15 cellular contexts compared by ENCODE assay signal in the genomic region with DNA sequence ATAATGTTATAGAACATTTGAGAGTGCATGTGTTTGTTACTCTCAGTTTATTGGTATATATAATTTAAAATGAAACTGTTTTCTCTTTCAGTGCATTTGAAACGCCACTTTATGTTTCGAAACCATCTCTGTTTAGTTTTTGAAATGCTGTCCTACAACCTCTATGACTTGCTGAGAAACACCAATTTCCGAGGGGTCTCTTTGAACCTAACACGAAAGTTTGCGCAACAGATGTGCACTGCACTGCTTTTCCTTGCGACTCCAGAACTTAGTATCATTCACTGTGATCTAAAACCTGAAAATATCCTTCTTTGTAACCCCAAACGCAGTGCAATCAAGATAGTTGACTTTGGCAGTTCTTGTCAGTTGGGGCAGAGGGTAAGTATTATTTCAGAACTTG.
DNase-seq lines count a peak whose midpoint lies in the region; ATAC-seq, FAIRE-seq and TF ChIP-seq lines count a peak whose summit lies in the region.
"Had no signal": no experiment of that assay in that cellular context is flagged by ENCODE, and none has a peak within 500 bp of the region (broad histone marks: within the 10 kb centered on the region; RNA-seq: fewer than 3 reads in every experiment).

No MANE protein-coding gene starts in this region.

- H3K27me3 ChIP-seq in HepG2 (ENCODE audit: control insufficient read depth in 1 of 2, insufficient read depth in 2 of 2, low read length in 2 of 2): no peaks in the 10 kb centered on the region
- no peaks in the 10 kb centered on the region for H3K27me3 ChIP-seq in right lobe of liver
- no peaks in the 10 kb centered on the region for H3K27me3 ChIP-seq in GM12878 (replicated peaks in 1 of 2; ENCODE audit: control insufficient read depth in 2 of 2, insufficient read depth in 2 of 2, low read length in 1 of 2)

- TF ChIP-seq POLR2A in HepG2 (IDR thresholded peaks at IDR 0.05; ENCODE audit: insufficient read depth in 1 of 2, low read depth in 2 of 2, low read length in 2 of 2): no peak
- no peak for TF ChIP-seq POLR2A in right lobe of liver (IDR thresholded peaks at IDR 0.05)
- no peak for TF ChIP-seq POLR2A in GM12878 (IDR thresholded peaks at IDR 0.05; ENCODE audit: low read depth, low read length)

- H3K4me1 Mint-ChIP-seq in activated T-cell treated with anti-CD3 and anti-CD28 coated beads, Interleukin-2, amount 50 U/mL, for 24 hours (ENCODE audit: low read depth): peaks cover 22% of the 10 kb centered on the region
- H3K4me1 Mint-ChIP-seq in activated T-helper 17 cell treated with anti-CD3 and anti-CD28 coated beads, Interleukin-2, amount 50 U/mL, for 72 hours: peaks cover 4% of the 10 kb centered on the region
- H3K4me1 Mint-ChIP-seq: CD14-positive monocyte had no signal

- peaks cover 8 to 53% of the 10 kb centered on the region in 2 experiments; a peak in 4 of 5 replicates for H3K36me3 ChIP-seq in HepG2 (replicated peaks in 1 of 2; ENCODE audit: control insufficient read depth in 1 of 2, insufficient read depth in 2 of 2, low read length in 2 of 2)
- peaks cover 0 to 27% (median 2%) of the 10 kb centered on the region in 4 donors for H3K36me3 ChIP-seq in right lobe of liver
- peaks cover 3 to 25% of the 10 kb centered on the region in 2 experiments for H3K36me3 ChIP-seq in GM12878 (ENCODE audit: control insufficient read depth in 2 of 2, insufficient read depth in 2 of 2, low read length in 1 of 2)

- H3K9ac ChIP-seq in HepG2 (ENCODE audit: insufficient read depth, low read depth, low read length) (no peak overlapping the region), GM12878 (ENCODE audit: control insufficient read depth, insufficient read depth, low read length) (no peak overlapping the region)

- in situ Hi-C loops in HepG2 (cut with HindIII; ENCODE audit: extremely low pct_ligation_motif_present, low pct_unique_long_range_greater_than_20kb) (no loop called here), GM12878 (cut with MboI) (no loop called here)

- no peaks in the 10 kb centered on the region for H3K27me3 Mint-ChIP-seq in activated T-cell treated with anti-CD3 and anti-CD28 coated beads, Interleukin-2, amount 50 U/mL, for 24 hours
- no peaks in the 10 kb centered on the region for H3K27me3 Mint-ChIP-seq in activated T-helper 17 cell treated with anti-CD3 and anti-CD28 coated beads, Interleukin-2, amount 50 U/mL, for 72 hours
- H3K27me3 Mint-ChIP-seq: CD8-positive, alpha-beta memory T cell had no signal

- intact Hi-C loops in HepG2 (cut with micrococcal nuclease; ENCODE audit: unreplicated experiment): no loop called here
- intact Hi-C loops in right lobe of liver (cut with DNase I): no loop called here
- intact Hi-C loops in GM12878 (cut with micrococcal nuclease; ENCODE audit: unreplicated experiment): loop anchor here (10.0 kb wide), 1 partner anchor 325 kb away; no protein-coding TSS in a partner anchor

- TF ChIP-seq CTCF in HepG2 (CRISPR knock-in tag; IDR thresholded peaks at IDR 0.05) (no peak), right lobe of liver (IDR thresholded peaks at IDR 0.05) (no peak), GM12878 (IDR thresholded peaks at IDR 0.05 in 2 of 3, conservative IDR thresholded peaks at IDR 0.05 in 1 of 3; ENCODE audit: control insufficient read depth in 2 of 3, extremely low read depth in 1 of 3, insufficient read depth in 1 of 3, low read depth in 3 of 3, low read length in 3 of 3) (no peak)

- no peak for ATAC-seq in HepG2
- no peak for ATAC-seq in right lobe of liver
- ATAC-seq in GM12878: no peak
- ATAC-seq in HG03571 (IDR thresholded peaks at IDR 0.05; ENCODE audit: unreplicated experiment): no peak
- no peak for ATAC-seq in activated T-helper 17 cell treated with anti-CD3 and anti-CD28 coated beads, Interleukin-2, amount 50 U/mL, for 72 hours (replicated peaks)

- H2AFZ ChIP-seq in HepG2 (ENCODE audit: low read length): no peak overlapping the region
- no peak overlapping the region for H2AFZ ChIP-seq in GM12878 (ENCODE audit: control insufficient read depth, low read depth, low read length)

- H3K27ac Mint-ChIP-seq in activated T-cell treated with anti-CD3 and anti-CD28 coated beads, Interleukin-2, amount 50 U/mL, for 24 hours: peak overlapping the region; percentile 52
- no peak overlapping the region for H3K27ac Mint-ChIP-seq in activated T-helper 17 cell treated with anti-CD3 and anti-CD28 coated beads, Interleukin-2, amount 50 U/mL, for 72 hours

- RAD21 ChIA-PET in GM12878 (lab: Charles Lee; ENCODE audit: unreplicated experiment): no interaction called here

- TF ChIP-seq RAD21 in HepG2 (CRISPR knock-in tag; IDR thresholded peaks at IDR 0.05) (no peak), GM12878 (IDR thresholded peaks at IDR 0.05; ENCODE audit: insufficient read depth, low read depth, low read length) (no peak)

- no peak overlapping the region for H3K4me2 ChIP-seq in HepG2 (ENCODE audit: low read depth, low read length)
- no peak overlapping the region for H3K4me2 ChIP-seq in GM12878 (ENCODE audit: control insufficient read depth, insufficient read depth)

- BruUV-seq in HepG2 (replicated peaks; lab: Mats Ljungman, UMichigan): no TSS peak
- BruUV-seq in GM12878 (replicated peaks; lab: Mats Ljungman, UMichigan): TSS peak; percentile 30

- H3K27ac ChIP-seq in HepG2 (ENCODE audit: extremely low read length, insufficient read depth, low read length): no peak overlapping the region
- H3K27ac ChIP-seq in right lobe of liver: no peak overlapping the region
- no peak overlapping the region for H3K27ac ChIP-seq in GM12878 (ENCODE audit: control insufficient read depth, insufficient read depth)
- H3K27ac ChIP-seq: 22Rv1 had no signal

- no peaks in the 10 kb centered on the region for H3K79me2 ChIP-seq in HepG2 (ENCODE audit: insufficient read depth, low read length)
- H3K79me2 ChIP-seq in GM12878 (ENCODE audit: control insufficient read depth, insufficient read depth, low read length): no peaks in the 10 kb centered on the region

- no peak overlapping the region for H3K4me3 Mint-ChIP-seq in activated T-cell treated with anti-CD3 and anti-CD28 coated beads, Interleukin-2, amount 50 U/mL, for 24 hours
- H3K4me3 Mint-ChIP-seq in activated T-helper 17 cell treated with anti-CD3 and anti-CD28 coated beads, Interleukin-2, amount 50 U/mL, for 72 hours: no peak overlapping the region
- H3K4me3 Mint-ChIP-seq: CD14-positive monocyte; CD8-positive, alpha-beta memory T cell had no signal

- no peak for DNase-seq in activated T-cell treated with anti-CD3 and anti-CD28 coated beads, Interleukin-2, amount 50 U/mL, for 24 hours
- DNase-seq in activated T-cell treated with anti-CD3 and anti-CD28 coated beads, Interleukin-2, amount 50 U/mL, for 48 hours: no peak
- DNase-seq in HepG2 (ENCODE audit: low spot score): no peak
- no peak for DNase-seq in right lobe of liver
- DNase-seq in GM12878 (ENCODE audit: low read depth, low spot score): no peak
- no peak for DNase-seq in OCI-M1 (lab: John Stamatoyannopoulos, UW)
- DNase-seq: Caco-2; CD8-positive, alpha-beta memory T cell; DMS53; GF-D8; H7 had no signal

- FAIRE-seq in HepG2 (lab: Jason Lieb, UNC) (no peak), GM12878 (lab: Jason Lieb, UNC) (no peak)

- CTCF ChIA-PET in HepG2 (lab: Yijun Ruan, JAX; ENCODE audit: low intra/inter-chr PET ratio, low total read pairs) (no interaction called here), GM12878 (lab: Yijun Ruan, JAX) (no interaction called here)

- SMC1A ChIA-PET in GM12878 (lab: Charles Lee; ENCODE audit: uncharacterized antibody, unreplicated experiment): no interaction called here

- H3K4me3 ChIP-seq in HepG2 (replicated peaks in 1 of 3; ENCODE audit: insufficient read depth in 1 of 3, low read depth in 2 of 3, low read length in 3 of 3) (no peak overlapping the region), right lobe of liver (no peak overlapping the region), GM12878 (no peak overlapping the region)

- H3K9me3 Mint-ChIP-seq in activated T-cell treated with anti-CD3 and anti-CD28 coated beads, Interleukin-2, amount 50 U/mL, for 24 hours: no peaks in the 10 kb centered on the region
- no peaks in the 10 kb centered on the region for H3K9me3 Mint-ChIP-seq in activated T-helper 17 cell treated with anti-CD3 and anti-CD28 coated beads, Interleukin-2, amount 50 U/mL, for 72 hours
- H3K9me3 Mint-ChIP-seq: CD14-positive monocyte; CD8-positive, alpha-beta memory T cell had no signal

- H4K20me1 ChIP-seq in HepG2 (ENCODE audit: insufficient read depth, low read length) (no peaks in the 10 kb centered on the region), GM12878 (ENCODE audit: control insufficient read depth, insufficient read depth) (no peaks in the 10 kb centered on the region)

- POLR2A ChIA-PET in HepG2 (lab: Yijun Ruan, JAX) (no interaction called here), GM12878 (lab: Charles Lee) (no interaction called here)

- H3K9me3 ChIP-seq in HepG2 (ENCODE audit: low read length): no peaks in the 10 kb centered on the region
- H3K9me3 ChIP-seq in right lobe of liver: no peaks in the 10 kb centered on the region
- no peaks in the 10 kb centered on the region for H3K9me3 ChIP-seq in GM12878 (replicated peaks; ENCODE audit: control insufficient read depth, insufficient read depth, low read length)
- H3K9me3 ChIP-seq: Caco-2 had no signal

- TF ChIP-seq EP300 in HepG2 (IDR thresholded peaks at IDR 0.05; ENCODE audit: low read depth in 2 of 2, low read length in 2 of 2): no peak
- no peak for TF ChIP-seq EP300 in HepG2 (CRISPR knock-in tag; IDR thresholded peaks at IDR 0.05; ENCODE audit: borderline replicate concordance)
- TF ChIP-seq EP300 in GM12878 (IDR thresholded peaks at IDR 0.05; ENCODE audit: borderline replicate concordance in 1 of 2, control insufficient read depth in 1 of 2, low read depth in 2 of 2, low read length in 2 of 2): no peak

- H3K36me3 Mint-ChIP-seq in activated T-cell treated with anti-CD3 and anti-CD28 coated beads, Interleukin-2, amount 50 U/mL, for 24 hours (ENCODE audit: low read depth): peaks cover 81% of the 10 kb centered on the region
- H3K36me3 Mint-ChIP-seq in activated T-helper 17 cell treated with anti-CD3 and anti-CD28 coated beads, Interleukin-2, amount 50 U/mL, for 72 hours (ENCODE audit: low read depth): peaks cover 86% of the 10 kb centered on the region

- WGBS in HepG2 (ENCODE audit: low lambda C conversion rate): 97% methylated on average over 7 of the region's 7 CpGs
- 79% methylated on average over 7 of the region's 7 CpGs for WGBS in right lobe of liver (ENCODE audit: insufficient coverage, low coverage, low lambda C conversion rate, missing lambda C conversion rate)
- 98% methylated on average over 7 of the region's 7 CpGs for WGBS in GM12878 (ENCODE audit: insufficient coverage, insufficient replicate concordance, low lambda C conversion rate, missing lambda C conversion rate)

- H3K4me1 ChIP-seq in HepG2 (ENCODE audit: insufficient read depth, low read length) (no peaks in the 10 kb centered on the region), right lobe of liver (no peaks in the 10 kb centered on the region), GM12878 (ENCODE audit: control insufficient read depth, insufficient read depth, low read length) (no peaks in the 10 kb centered on the region)
- H3K4me1 ChIP-seq: Caco-2 had no signal

TF ChIP-seq in HepG2, 621 proteins besides CTCF, POLR2A, EP300 and RAD21 (continues in another document):
- TF ChIP-seq GABPB1 (CRISPR knock-in tag; IDR thresholded peaks at IDR 0.05) (no peak), ZKSCAN8 (CRISPR knock-in tag; IDR thresholded peaks at IDR 0.05; ENCODE audit: borderline replicate concordance) (no peak)

TF ChIP-seq in GM12878, 131 proteins besides CTCF, POLR2A, EP300 and RAD21 (continues in another document):
- no peak for TF ChIP-seq YBX1 (IDR thresholded peaks at IDR 0.05)
- no peak for TF ChIP-seq CBFB (IDR thresholded peaks at IDR 0.05; ENCODE audit: low read depth)
